In genomic region chr7:92621641-92622429, GRCh38 we compare ENCODE assay signal across 9 cellular contexts. TPM values are rescaled to one million over a fixed set of nuclear protein-coding genes. Genes with fewer than 3 reads are reported as not detected.
DNase-seq lines count a peak whose midpoint lies in the region; ATAC-seq, FAIRE-seq and TF ChIP-seq lines count a peak whose summit lies in the region.
"Had no signal": no experiment of that assay in that cellular context is flagged by ENCODE, and none has a peak within 500 bp of the region (broad histone marks: within the 10 kb centered on the region; RNA-seq: fewer than 3 reads in every experiment).

No MANE protein-coding gene starts in this region.

- H3K4me3 Mint-ChIP-seq in activated naive CD8-positive, alpha-beta T cell treated with anti-CD3 and anti-CD28 coated beads for 36 hours: peak overlapping the region; percentile 30
- H3K4me3 Mint-ChIP-seq: memory B cell had no signal

- no peak for TF ChIP-seq CTCF in pancreas (IDR thresholded peaks at IDR 0.05)

- peaks cover 0 to 6% (median 0%) of the 10 kb centered on the region in 3 donors for H3K4me1 ChIP-seq in pancreas

- WGBS in pancreas, 2 donors: 64 to 71% methylated on average over 4 of the region's 4 CpGs

- H3K36me3 ChIP-seq in pancreas: no peaks in the 10 kb centered on the region

- intact Hi-C loops in pancreas (cut with DNase I): loop anchor here in 2 of 3 donors (5.0 to 10.0 kb wide), 2 partner anchors 430 to 433 kb away; no protein-coding TSS in a partner anchor

- peaks cover 3% of the 10 kb centered on the region for H3K9me3 Mint-ChIP-seq in activated naive CD8-positive, alpha-beta T cell treated with anti-CD3 and anti-CD28 coated beads for 36 hours
- H3K9me3 Mint-ChIP-seq: memory B cell had no signal

- peak overlapping the region; percentile 94 for H3K27ac Mint-ChIP-seq in activated naive CD8-positive, alpha-beta T cell treated with anti-CD3 and anti-CD28 coated beads for 36 hours

- no peaks in the 10 kb centered on the region for H3K27me3 Mint-ChIP-seq in activated naive CD8-positive, alpha-beta T cell treated with anti-CD3 and anti-CD28 coated beads for 36 hours
- H3K27me3 Mint-ChIP-seq: memory B cell had no signal

- peaks cover 51% of the 10 kb centered on the region for H3K36me3 Mint-ChIP-seq in activated naive CD8-positive, alpha-beta T cell treated with anti-CD3 and anti-CD28 coated beads for 36 hours
- H3K36me3 Mint-ChIP-seq: memory B cell had no signal

- H3K9me3 ChIP-seq in pancreas: no peaks in the 10 kb centered on the region

- peak; percentile 36 for DNase-seq in NCI-H82 (lab: John Stamatoyannopoulos, UW)
- DNase-seq in NCI-H82 treated with DMSO at 0.1 percent for 48 hours (lab: John Stamatoyannopoulos, UW; ENCODE audit: unreplicated experiment): no peak
- no peak for DNase-seq in activated naive CD8-positive, alpha-beta T cell treated with anti-CD3 and anti-CD28 coated beads for 36 hours
- DNase-seq in pancreas: no peak
- no peak for DNase-seq in NCI-H748 (lab: John Stamatoyannopoulos, UW; ENCODE audit: unreplicated experiment)
- no peak for DNase-seq in NK-92 (lab: John Stamatoyannopoulos, UW; ENCODE audit: unreplicated experiment)

- ATAC-seq in HG03103 (IDR thresholded peaks at IDR 0.05; ENCODE audit: low read depth, unreplicated experiment) (peak; percentile 53), pancreas (peak in 3 of 4 donors; percentile 11 to 35 (median 35)), HG03457 (IDR thresholded peaks at IDR 0.05; ENCODE audit: unreplicated experiment) (no peak)

- H3K4me1 Mint-ChIP-seq in activated naive CD8-positive, alpha-beta T cell treated with anti-CD3 and anti-CD28 coated beads for 36 hours: peaks cover 51% of the 10 kb centered on the region

- H3K4me3 ChIP-seq in pancreas: no peak overlapping the region

- no peak for FAIRE-seq in pancreas (lab: Jason Lieb, UNC)

- no peaks in the 10 kb centered on the region for H3K27me3 ChIP-seq in pancreas

- peak overlapping the region in 1 of 4 donors; percentile 14 for H3K27ac ChIP-seq in pancreas

RNA-seq across cellular contexts. Expression of gene FAM133B, which starts 31.6 kb away (rescaled TPM):
- 10 to 100 TPM; 32.1 to 36.3 TPM for total RNA-seq in activated naive CD8-positive, alpha-beta T cell treated with anti-CD3 and anti-CD28 coated beads for 36 hours
- 10 to 100 TPM in 4 of 6 donors, 1 to 10 TPM in 2; 8.0 to 12.1 (median 10.4) TPM for total RNA-seq in pancreas
- polyA plus RNA-seq in pancreas: 10 to 100 TPM; 16.1 to 21.6 TPM
